20 cellular contexts compared by ENCODE assay signal in genomic region chr2:172091626-172092566, GRCh38. TPM values are rescaled to one million over a fixed set of nuclear protein-coding genes. Genes with fewer than 3 reads are reported as not detected.
DNase-seq lines count a peak whose midpoint lies in the region; TF ChIP-seq lines count a peak whose summit lies in the region.
"Had no signal": no experiment of that assay in that cellular context is flagged by ENCODE, and none has a peak within 500 bp of the region (broad histone marks: within the 10 kb centered on the region; RNA-seq: fewer than 3 reads in every experiment).

No MANE protein-coding gene starts in this region.

- peak overlapping the region; percentile 18 for H3K4me2 ChIP-seq in neural cell (ENCODE audit: low read length)
- H3K4me2 ChIP-seq: A549 had no signal

- no peak overlapping the region for H3K4me3 ChIP-seq in HEK293 (ENCODE audit: low read depth, low read length)
- peak overlapping the region; percentile 85 for H3K4me3 ChIP-seq in neural cell (ENCODE audit: low read length)
- H3K4me3 ChIP-seq: A549, left ventricle myocardium inferior, mucosa of descending colon, suprapubic skin had no signal

- peaks cover 5% of the 10 kb centered on the region for H3K36me3 Mint-ChIP-seq in Calu3 (ENCODE audit: insufficient read depth, unreplicated experiment)

- H3K27ac Mint-ChIP-seq in Calu3 (ENCODE audit: unreplicated experiment) = no peak overlapping the region
- H3K27ac Mint-ChIP-seq: activated CD4-positive, alpha-beta T cell treated with anti-CD3 and anti-CD28 coated beads, Interleukin-2, amount 10 ng/mL, durations not matched to agents 7 days and 5 days had no signal

- H3K9me3 ChIP-seq in HEK293 (ENCODE audit: control insufficient read depth, insufficient read depth, low read depth, low read length) (no peaks in the 10 kb centered on the region), neural cell (ENCODE audit: low read length) (no peaks in the 10 kb centered on the region)
- H3K9me3 ChIP-seq: A549, left ventricle myocardium inferior, mucosa of descending colon, neutrophil, suprapubic skin had no signal

- BruUV-seq in Calu3 (replicated peaks; lab: Mats Ljungman, UMichigan) = no TSS peak

- TF ChIP-seq RAD21 in neural cell (conservative IDR thresholded peaks at IDR 0.05) = no peak

- H3K27ac ChIP-seq in HEK293 (ENCODE audit: extremely low read depth, low read depth, low read length) (no peak overlapping the region), neural cell (ENCODE audit: low read length) (peak overlapping the region; percentile 93)
- H3K27ac ChIP-seq: A549, left ventricle myocardium inferior, neutrophil, suprapubic skin had no signal

- POLR2A ChIA-PET in HEK293 (lab: Yijun Ruan, JAX) = interaction anchor here (1.6 kb wide), 1 partner anchor 11 kb away, joined by 4 read pairs; the partner anchor contains the start of gene DLX2

- peaks cover 100% of the 10 kb centered on the region for H3K27me3 Mint-ChIP-seq in Calu3 (ENCODE audit: unreplicated experiment)

- TF ChIP-seq CTCF in HEK293 (tag by site-specific recombination; IDR thresholded peaks at IDR 0.05) (no peak), neural cell (IDR thresholded peaks at IDR 0.05; ENCODE audit: poor library complexity, severe bottlenecking) (no peak), Calu3 (IDR thresholded peaks at IDR 0.05; ENCODE audit: unreplicated experiment) (no peak)

- H3K27me3 ChIP-seq in neural cell (ENCODE audit: insufficient read depth, low read depth, low read length) = peaks cover 11% of the 10 kb centered on the region

- no peaks in the 10 kb centered on the region for H4K20me1 ChIP-seq in neural cell (ENCODE audit: insufficient read depth)

- H3K9me2 ChIP-seq in neural cell (ENCODE audit: insufficient read depth, low read length) = no peaks in the 10 kb centered on the region

- H3K9ac ChIP-seq in neural cell (ENCODE audit: low read length) = peak overlapping the region; percentile 92

- H3K9me3 Mint-ChIP-seq in Calu3 (ENCODE audit: low read depth, unreplicated experiment) = no peaks in the 10 kb centered on the region
- H3K9me3 Mint-ChIP-seq: activated CD4-positive, alpha-beta T cell treated with anti-CD3 and anti-CD28 coated beads, Interleukin-2, amount 10 ng/mL, durations not matched to agents 7 days and 5 days; effector memory CD8-positive, alpha-beta T cell had no signal

- peaks cover 76% of the 10 kb centered on the region for H3K79me2 ChIP-seq in neural cell (replicated peaks; ENCODE audit: insufficient read depth, low read length)

- H3F3A ChIP-seq in neural cell (ENCODE audit: insufficient read depth, low read length, poor library complexity, severe bottlenecking) = peaks cover 2% of the 10 kb centered on the region

- TF ChIP-seq EP300 in neural cell (conservative IDR thresholded peaks at IDR 0.05; ENCODE audit: poor library complexity, severe bottlenecking) = no peak

- CTCF ChIA-PET in HEK293 (lab: Yijun Ruan, JAX) (interaction anchor here (1.3 kb wide), 1 partner anchor 42 kb away, joined by 3 read pairs; no protein-coding TSS in a partner anchor), Calu3 (lab: Charles Lee) (no interaction called here)

- peaks cover 0 to 28% of the 10 kb centered on the region in 2 experiments; a peak in 1 of 3 replicates for H3K36me3 ChIP-seq in HEK293 (ENCODE audit: control insufficient read depth in 2 of 2, insufficient read depth in 1 of 2, low read length in 2 of 2)
- no peaks in the 10 kb centered on the region for H3K36me3 ChIP-seq in neural cell (ENCODE audit: insufficient read depth, low read length)
- H3K36me3 ChIP-seq: left ventricle myocardium inferior, neutrophil, suprapubic skin had no signal

- no peaks in the 10 kb centered on the region for H3K4me1 ChIP-seq in HEK293 (ENCODE audit: control insufficient read depth, insufficient read depth, low read length)

- H2AFZ ChIP-seq in neural cell (ENCODE audit: low read depth, low read length) = no peak overlapping the region

- no peak overlapping the region for H3K4me3 Mint-ChIP-seq in Calu3 (ENCODE audit: low read depth, unreplicated experiment)
- H3K4me3 Mint-ChIP-seq: activated CD4-positive, alpha-beta T cell treated with anti-CD3 and anti-CD28 coated beads, Interleukin-2, amount 10 ng/mL, durations not matched to agents 7 days and 5 days; effector memory CD8-positive, alpha-beta T cell had no signal

- intact Hi-C loops in Calu3 (cut with micrococcal nuclease; ENCODE audit: unreplicated experiment) = no loop called here

- peaks cover 21% of the 10 kb centered on the region for H3K4me1 Mint-ChIP-seq in Calu3 (ENCODE audit: low read depth, unreplicated experiment)

- DNase-seq in NCI-H2227 (lab: John Stamatoyannopoulos, UW; ENCODE audit: unreplicated experiment) (peak; percentile 88), NCI-H2227 treated with DMSO at 0.1 percent for 48 hours (lab: John Stamatoyannopoulos, UW) (no peak), NCI-H748 treated with DMSO at 0.1 percent for 48 hours (lab: John Stamatoyannopoulos, UW) (peak; percentile 95), NCI-H82 (lab: John Stamatoyannopoulos, UW) (no peak), Calu3 (no peak), DMS79 (lab: John Stamatoyannopoulos, UW) (no peak)
- DNase-seq: activated CD4-positive, alpha-beta T cell treated with anti-CD3 and anti-CD28 coated beads, Interleukin-2, amount 10 ng/mL, durations not matched to agents 7 days and 5 days; activated naive CD4-positive, alpha-beta T cell treated with anti-CD3 and anti-CD28 coated beads, Interleukin-2, amount 50 U/mL, for 16 hours; C1 segment of cervical spinal cord; effector memory CD8-positive, alpha-beta T cell; KG1; left ventricle myocardium inferior had no signal

TF ChIP-seq in HEK293, 187 proteins besides CTCF, POLR2A, EP300 and RAD21:
- TF ChIP-seq ZNF239 (tag by site-specific recombination; IDR thresholded peaks at IDR 0.05) = no peak
- TF ChIP-seq, protein P1, sequence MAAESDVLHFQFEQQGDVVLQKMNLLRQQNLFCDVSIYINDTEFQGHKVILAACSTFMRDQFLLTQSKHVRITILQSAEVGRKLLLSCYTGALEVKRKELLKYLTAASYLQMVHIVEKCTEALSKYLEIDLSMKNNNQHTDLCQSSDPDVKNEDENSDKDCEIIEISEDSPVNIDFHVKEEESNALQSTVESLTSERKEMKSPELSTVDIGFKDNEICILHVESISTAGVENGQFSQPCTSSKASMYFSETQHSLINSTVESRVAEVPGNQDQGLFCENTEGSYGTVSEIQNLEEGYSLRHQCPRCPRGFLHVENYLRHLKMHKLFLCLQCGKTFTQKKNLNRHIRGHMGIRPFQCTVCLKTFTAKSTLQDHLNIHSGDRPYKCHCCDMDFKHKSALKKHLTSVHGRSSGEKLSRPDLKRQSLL (tag by site-specific recombination; IDR thresholded peaks at IDR 0.05) = 0 out of 2 replicates have a peak, but pooled peaks have one; percentile 37
TF ChIP-seq in HEK293: peak in this region for 1.

TF ChIP-seq in neural cell, 6 proteins besides CTCF, POLR2A, EP300 and RAD21:
- TF ChIP-seq POLR2AphosphoS5 (IDR thresholded peaks at IDR 0.05) (peak; percentile 54), REST (IDR thresholded peaks at IDR 0.05; ENCODE audit: borderline replicate concordance) (peak; percentile 14), TAF1 (IDR thresholded peaks at IDR 0.05; ENCODE audit: low read depth) (no peak)

RNA-seq across cellular contexts. Expression of gene DLX1, which starts 6.6 kb away (rescaled TPM):
- 67.3 and 83.1 TPM in 2 replicates for polyA plus RNA-seq in neural cell
- polyA minus RNA-seq in neural cell = 53.3 and 55.8 TPM in 2 replicates
- total RNA-seq in Calu3 (2022) = not detected in 2 replicates
- total RNA-seq: activated CD4-positive, alpha-beta T cell treated with anti-CD3 and anti-CD28 coated beads, Interleukin-2, amount 10 ng/mL, durations not matched to agents 7 days and 5 days; fibroblast of lung; left ventricle myocardium inferior; renal cortical epithelial cell had no signal

RNA-seq across cellular contexts. Expression of gene DLX2, which starts 10.8 kb away (rescaled TPM):
- polyA plus RNA-seq in neural cell = 7.7 and 9.3 TPM in 2 replicates
- polyA minus RNA-seq in neural cell = 18.7 and 19.3 TPM in 2 replicates
- total RNA-seq in Calu3 (2022) = not detected in 2 replicates
- total RNA-seq: activated CD4-positive, alpha-beta T cell treated with anti-CD3 and anti-CD28 coated beads, Interleukin-2, amount 10 ng/mL, durations not matched to agents 7 days and 5 days; fibroblast of lung; left ventricle myocardium inferior; renal cortical epithelial cell had no signal
- polyA plus RNA-seq: fibroblast of lung had no signal

Comparison
In these comparisons a context has a peak if more than half of its experiments do, and no peak if none do; other contexts are left out.
1. DNase-seq: peak in NCI-H2227 (single experiment) and NCI-H748 treated with DMSO at 0.1 percent for 48 hours (single experiment); none in NCI-H2227 treated with DMSO at 0.1 percent for 48 hours (single experiment), NCI-H82 (single experiment), Calu3 (single experiment) and DMS79 (single experiment).